Comparison of ENCODE assay signal across 21 cellular contexts in the genomic region with DNA sequence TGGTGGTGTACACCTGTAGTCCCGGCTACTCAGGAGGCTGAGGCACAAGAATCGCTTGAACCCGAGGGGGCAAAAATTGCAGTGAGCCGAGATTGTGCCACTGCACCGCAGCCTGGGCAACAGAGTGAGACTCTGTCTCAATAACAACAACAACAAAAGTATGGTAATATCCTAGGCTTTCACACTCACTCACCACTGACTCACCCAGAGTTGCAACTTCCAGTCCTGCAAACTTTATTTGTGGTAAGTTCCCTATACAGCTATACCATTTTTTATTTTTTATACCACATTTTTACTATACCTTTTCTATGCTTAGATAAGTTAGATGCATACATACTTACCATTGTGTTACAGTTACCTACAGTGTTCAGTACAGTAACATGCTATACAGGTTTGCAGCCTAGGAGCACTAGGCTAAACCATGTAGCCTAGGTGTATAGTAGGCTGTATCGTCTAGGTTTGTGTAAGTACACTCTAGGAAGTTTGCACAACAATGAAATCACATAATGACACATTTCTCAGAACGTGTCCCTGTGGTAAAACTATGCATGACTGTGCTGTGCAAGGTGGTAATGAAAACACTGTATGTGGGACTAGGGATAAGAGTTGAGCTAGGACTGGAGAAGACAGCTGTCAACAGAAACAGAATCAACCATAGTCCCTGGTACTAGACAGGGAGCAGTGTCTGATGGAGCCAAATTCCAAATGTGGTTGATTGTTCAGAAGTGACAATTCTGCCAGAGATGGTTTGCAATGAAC.
DNase-seq lines count a peak whose midpoint lies in the region; ATAC-seq and TF ChIP-seq lines count a peak whose summit lies in the region.
"Had no signal": no experiment of that assay in that cellular context is flagged by ENCODE, and none has a peak within 500 bp of the region (broad histone marks: within the 10 kb centered on the region; RNA-seq: fewer than 3 reads in every experiment).

No MANE protein-coding gene starts in this region.

- H3K27me3 ChIP-seq in esophagus muscularis mucosa: no peaks in the 10 kb centered on the region
- H3K27me3 ChIP-seq in esophagus squamous epithelium: no peaks in the 10 kb centered on the region
- H3K27me3 ChIP-seq: stomach had no signal

- TF ChIP-seq EP300 in esophagus muscularis mucosa (IDR thresholded peaks at IDR 0.05): no peak

- no peaks in the 10 kb centered on the region for H3K36me3 Mint-ChIP-seq in activated T-cell treated with anti-CD3 and anti-CD28 coated beads, Interleukin-2, amount 50 U/mL, for 72 hours (ENCODE audit: insufficient read depth in 2 of 2)
- H3K36me3 Mint-ChIP-seq: naive B cell had no signal

- peak overlapping the region; percentile 95 for H3K27ac Mint-ChIP-seq in activated T-cell treated with anti-CD3 and anti-CD28 coated beads, Interleukin-2, amount 50 U/mL, for 72 hours
- no peak overlapping the region for H3K27ac Mint-ChIP-seq in stimulated activated naive CD8-positive, alpha-beta T cell treated with anti-CD3 and anti-CD28 coated beads, Interleukin-15, amount 100 ng/mL, for 72 hours
- H3K27ac Mint-ChIP-seq: CD4-positive, alpha-beta T cell; H9; naive B cell had no signal

- H3K9me3 Mint-ChIP-seq in activated T-cell treated with anti-CD3 and anti-CD28 coated beads, Interleukin-2, amount 50 U/mL, for 72 hours: no peaks in the 10 kb centered on the region
- H3K9me3 Mint-ChIP-seq in stimulated activated naive CD8-positive, alpha-beta T cell treated with anti-CD3 and anti-CD28 coated beads, Interleukin-15, amount 100 ng/mL, for 72 hours: no peaks in the 10 kb centered on the region
- H3K9me3 Mint-ChIP-seq: CD4-positive, alpha-beta T cell; naive B cell had no signal

- H3K4me3 Mint-ChIP-seq in activated T-cell treated with anti-CD3 and anti-CD28 coated beads, Interleukin-2, amount 50 U/mL, for 72 hours: peak overlapping the region; percentile 44 to 74
- no peak overlapping the region for H3K4me3 Mint-ChIP-seq in stimulated activated naive CD8-positive, alpha-beta T cell treated with anti-CD3 and anti-CD28 coated beads, Interleukin-15, amount 100 ng/mL, for 72 hours
- H3K4me3 Mint-ChIP-seq: CD4-positive, alpha-beta T cell; H9; naive B cell had no signal

- peak; percentile 19 to 24 for DNase-seq in activated T-cell treated with anti-CD3 and anti-CD28 coated beads, Interleukin-2, amount 50 U/mL, for 72 hours
- DNase-seq in activated T-cell treated with anti-CD3 and anti-CD28 coated beads, Interleukin-2, amount 50 U/mL, for 48 hours: no peak
- DNase-seq in esophagus muscularis mucosa (ENCODE audit: extremely low spot score) (peak; percentile 37), NCI-H2029 (lab: John Stamatoyannopoulos, UW) (no peak), esophagus squamous epithelium (lab: John Stamatoyannopoulos, UW) (no peak), retina (no peak)
- no peak for DNase-seq in stimulated activated naive CD8-positive, alpha-beta T cell treated with anti-CD3 and anti-CD28 coated beads, Interleukin-15, amount 100 ng/mL, for 72 hours
- DNase-seq: ACHN; activated CD4-positive, alpha-beta T cell treated with anti-CD3 and anti-CD28 coated beads for 4 hours; amniotic stem cell; CD4-positive, alpha-beta T cell; DMS79; effector memory CD4-positive, alpha-beta T cell; H9; naive B cell; NCI-H1930; NCI-H510A treated with DMSO at 0.1 percent for 48 hours; stomach; T-helper 9 cell had no signal

- H3K36me3 ChIP-seq in esophagus muscularis mucosa (no peaks in the 10 kb centered on the region), esophagus squamous epithelium (no peaks in the 10 kb centered on the region)
- H3K36me3 ChIP-seq: prostate gland, stomach had no signal

- no peak overlapping the region for H3K27ac ChIP-seq in esophagus muscularis mucosa (replicated peaks in 1 of 4)
- no peak overlapping the region for H3K27ac ChIP-seq in esophagus squamous epithelium
- H3K27ac ChIP-seq: prostate gland, stomach had no signal

- H3K4me1 ChIP-seq in esophagus muscularis mucosa (peaks cover 7 to 29% (median 17%) of the 10 kb centered on the region in 4 donors), esophagus squamous epithelium (peaks cover 0 to 13% (median 0%) of the 10 kb centered on the region in 3 donors)
- H3K4me1 ChIP-seq: prostate gland had no signal

- WGBS in esophagus muscularis mucosa: 87% methylated on average over 6 of the region's 7 CpGs
- WGBS in esophagus squamous epithelium, 2 donors: 66 to 71% methylated on average over 7 of the region's 7 CpGs

- intact Hi-C loops in esophagus muscularis mucosa (cut with DNase I): loop anchor here (5.0 to 10.0 kb wide), 2 partner anchors 149 to 526 kb away; no protein-coding TSS in a partner anchor
- intact Hi-C loops in esophagus squamous epithelium (cut with DNase I): no loop called here

- H3K9me3 ChIP-seq in esophagus muscularis mucosa (no peaks in the 10 kb centered on the region), esophagus squamous epithelium (no peaks in the 10 kb centered on the region)
- H3K9me3 ChIP-seq: prostate gland, stomach had no signal

- peaks cover 24% of the 10 kb centered on the region for H3K27me3 Mint-ChIP-seq in activated T-cell treated with anti-CD3 and anti-CD28 coated beads, Interleukin-2, amount 50 U/mL, for 72 hours (ENCODE audit: low read depth)
- H3K27me3 Mint-ChIP-seq in stimulated activated naive CD8-positive, alpha-beta T cell treated with anti-CD3 and anti-CD28 coated beads, Interleukin-15, amount 100 ng/mL, for 72 hours: peaks cover 28% of the 10 kb centered on the region

- no peak for TF ChIP-seq CTCF in esophagus muscularis mucosa (IDR thresholded peaks at IDR 0.05)
- TF ChIP-seq CTCF in esophagus squamous epithelium (IDR thresholded peaks at IDR 0.05): no peak

- TF ChIP-seq POLR2A in esophagus muscularis mucosa (IDR thresholded peaks at IDR 0.05; ENCODE audit: low read depth): no peak
- TF ChIP-seq POLR2A in esophagus squamous epithelium (IDR thresholded peaks at IDR 0.05): no peak

- peak; percentile 77 to 78 for ATAC-seq in activated T-cell treated with anti-CD3 and anti-CD28 coated beads, Interleukin-2, amount 50 U/mL, for 72 hours (replicated peaks in 1 of 2)
- peak; percentile 16 for ATAC-seq in HG03442 (IDR thresholded peaks at IDR 0.05; ENCODE audit: unreplicated experiment)
- peak; percentile 77 for ATAC-seq in stimulated activated naive CD8-positive, alpha-beta T cell treated with anti-CD3 and anti-CD28 coated beads, Interleukin-15, amount 100 ng/mL, for 72 hours

- H3K4me1 Mint-ChIP-seq in activated T-cell treated with anti-CD3 and anti-CD28 coated beads, Interleukin-2, amount 50 U/mL, for 72 hours (ENCODE audit: low read depth): peaks cover 34% of the 10 kb centered on the region
- peaks cover 15% of the 10 kb centered on the region for H3K4me1 Mint-ChIP-seq in stimulated activated naive CD8-positive, alpha-beta T cell treated with anti-CD3 and anti-CD28 coated beads, Interleukin-15, amount 100 ng/mL, for 72 hours
- H3K4me1 Mint-ChIP-seq: naive B cell had no signal

- H3K4me3 ChIP-seq in esophagus muscularis mucosa (no peak overlapping the region), esophagus squamous epithelium (no peak overlapping the region)
- H3K4me3 ChIP-seq: prostate gland, stomach had no signal

Comparison
In these comparisons a context has a peak if more than half of its experiments do, and no peak if none do; other contexts are left out.
1. DNase-seq: peak in activated T-cell treated with anti-CD3 and anti-CD28 coated beads, Interleukin-2, amount 50 U/mL, for 72 hours (2 of 2) and esophagus muscularis mucosa (single experiment); none in activated T-cell treated with anti-CD3 and anti-CD28 coated beads, Interleukin-2, amount 50 U/mL, for 48 hours (0 of 2), stimulated activated naive CD8-positive, alpha-beta T cell treated with anti-CD3 and anti-CD28 coated beads, Interleukin-15, amount 100 ng/mL, for 72 hours (0 of 2), NCI-H2029 (single experiment), esophagus squamous epithelium (single experiment) and retina (single experiment).
2. ATAC-seq: peak in every context shown above with its lines; median percentile 78 in activated T-cell treated with anti-CD3 and anti-CD28 coated beads, Interleukin-2, amount 50 U/mL, for 72 hours; 77 in stimulated activated naive CD8-positive, alpha-beta T cell treated with anti-CD3 and anti-CD28 coated beads, Interleukin-15, amount 100 ng/mL, for 72 hours; 16 in HG03442.
3. H3K4me3 Mint-ChIP-seq: peak in activated T-cell treated with anti-CD3 and anti-CD28 coated beads, Interleukin-2, amount 50 U/mL, for 72 hours (2 of 2); none in stimulated activated naive CD8-positive, alpha-beta T cell treated with anti-CD3 and anti-CD28 coated beads, Interleukin-15, amount 100 ng/mL, for 72 hours (0 of 2).